23 cellular contexts compared by ENCODE assay signal in the genomic region with DNA sequence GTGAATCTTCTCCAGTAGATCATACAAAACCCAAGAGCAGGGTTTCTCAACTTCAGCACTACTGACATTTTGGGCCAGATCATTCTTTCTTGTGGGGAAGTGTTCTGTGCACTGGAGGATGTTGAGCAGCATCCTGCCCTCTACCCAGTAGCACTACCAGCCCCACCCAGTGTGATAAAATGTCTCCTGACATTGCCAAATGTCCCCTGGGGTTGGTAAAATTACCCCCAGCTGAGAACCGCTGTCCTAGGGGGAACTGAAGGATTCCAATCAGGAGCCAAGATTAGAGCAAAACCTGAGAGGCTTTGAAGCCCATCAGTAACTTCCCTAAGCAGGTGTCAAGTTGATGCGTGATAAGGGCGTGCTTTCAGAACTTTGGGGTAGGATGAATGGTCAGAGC.
"Had no signal": no experiment of that assay in that cellular context is flagged by ENCODE, and none has a peak within 500 bp of the region (broad histone marks: within the 10 kb centered on the region; RNA-seq: fewer than 3 reads in every experiment).

No MANE protein-coding gene starts in this region.

- H3K4me1 ChIP-seq: breast epithelium, esophagus muscularis mucosa, foreskin keratinocyte, heart left ventricle, neural progenitor cell, right atrium auricular region, testis, transverse colon had no signal

- H3K27ac ChIP-seq: breast epithelium, esophagus muscularis mucosa, foreskin keratinocyte, heart left ventricle, neural progenitor cell, right atrium auricular region, testis, transverse colon had no signal

- H3K9me3 ChIP-seq: breast epithelium, esophagus muscularis mucosa, heart left ventricle, right atrium auricular region, testis, transverse colon had no signal

- H3K4me3 ChIP-seq: breast epithelium, esophagus muscularis mucosa, heart left ventricle, neural progenitor cell, right atrium auricular region, smooth muscle cell, testis, transverse colon had no signal

- H3K9me3 Mint-ChIP-seq: dendritic cell treated with granulocyte-macrophage colony-stimulating factor and Interleukin-4, amounts not matched to agents 40 ng/mL and 50 ng/mL, for 4 days; naive thymus-derived CD8-positive, alpha-beta T cell; neural progenitor cell; T-helper 1 cell treated with Interleukin-12 subunit alpha and Interleukin-12 subunit beta and Interleukin-4 antibody, amounts not matched to agents 30 μg/mL and 1 μg/mL, for 36 hours had no signal

- H3K27ac Mint-ChIP-seq: dendritic cell treated with granulocyte-macrophage colony-stimulating factor and Interleukin-4, amounts not matched to agents 40 ng/mL and 50 ng/mL, for 4 days; neural progenitor cell; T-helper 1 cell treated with Interleukin-12 subunit alpha and Interleukin-12 subunit beta and Interleukin-4 antibody, amounts not matched to agents 30 μg/mL and 1 μg/mL, for 36 hours had no signal

- DNase-seq: activated CD4-positive, alpha-beta T cell treated with anti-CD3 and anti-CD28 coated beads, Interleukin-2, amount 50 U/mL, for 1 hour; activated CD4-positive, CD25-positive, alpha-beta regulatory T cell treated with anti-CD3 and anti-CD28 coated beads, Interleukin-2, amount 50 U/mL, for 72 hours; activated gamma-delta T cell treated with Interleukin-2 at 50 U/mL for 16 hours; central memory CD4-positive, alpha-beta T cell; foreskin keratinocyte; heart left ventricle; hypothalamus; immature natural killer cell; naive thymus-derived CD8-positive, alpha-beta T cell; stimulated activated CD4-positive, alpha-beta T cell treated with anti-CD3 and anti-CD28 coated beads, Interleukin-15, amount 100 ng/mL, for 24 hours; stimulated activated CD4-positive, alpha-beta T cell treated with anti-CD3 and anti-CD28 coated beads, Interleukin-2, amount 100 ng/mL, for 24 hours; stimulated activated naive CD8-positive, alpha-beta T cell treated with anti-CD3 and anti-CD28 coated beads, Interleukin-15, Interleukin-2, amounts not matched to agents 100 U/mL and 50 U/mL, for 24 hours; SW 1271; T-helper 9 cell; testis; transverse colon had no signal

- ATAC-seq: foreskin keratinocyte; heart left ventricle; naive thymus-derived CD8-positive, alpha-beta T cell; stimulated activated naive CD8-positive, alpha-beta T cell treated with anti-CD3 and anti-CD28 coated beads, Interleukin-15, Interleukin-2, amounts not matched to agents 100 U/mL and 50 U/mL, for 24 hours had no signal

- H3K27me3 Mint-ChIP-seq: dendritic cell treated with granulocyte-macrophage colony-stimulating factor and Interleukin-4, amounts not matched to agents 40 ng/mL and 50 ng/mL, for 4 days; naive thymus-derived CD8-positive, alpha-beta T cell had no signal

- H3K4me3 Mint-ChIP-seq: dendritic cell treated with granulocyte-macrophage colony-stimulating factor and Interleukin-4, amounts not matched to agents 40 ng/mL and 50 ng/mL, for 4 days; immature natural killer cell; naive thymus-derived CD8-positive, alpha-beta T cell; T-helper 1 cell treated with Interleukin-12 subunit alpha and Interleukin-12 subunit beta and Interleukin-4 antibody, amounts not matched to agents 30 μg/mL and 1 μg/mL, for 36 hours had no signal

- H3K36me3 ChIP-seq: breast epithelium, neural progenitor cell had no signal
